ENCODE assay signal across 14 cellular contexts in genomic region chr11:75150879-75151278, GRCh38. TPM values are rescaled to one million over a fixed set of nuclear protein-coding genes. Genes with fewer than 3 reads are reported as not detected.
DNase-seq lines count a peak whose midpoint lies in the region; ATAC-seq, FAIRE-seq and TF ChIP-seq lines count a peak whose summit lies in the region.
"Had no signal": no experiment of that assay in that cellular context is flagged by ENCODE, and none has a peak within 500 bp of the region (broad histone marks: within the 10 kb centered on the region; RNA-seq: fewer than 3 reads in every experiment).

Gene SLCO2B1 (plus strand): TSS chr11:75151107. CDS start chr11:75151382, 275 bp downstream.

- H3F3A ChIP-seq in PC-9 (ENCODE audit: insufficient read depth, low read depth): no peaks in the 10 kb centered on the region

- peaks cover 4 to 7% of the 10 kb centered on the region in 2 donors for H3K4me1 ChIP-seq in neuronal stem cell (ENCODE audit: control insufficient read depth in 2 of 2, insufficient read depth in 1 of 2, low read depth in 1 of 2, low read length in 2 of 2)
- peaks cover 0 to 18% (median 2%) of the 10 kb centered on the region in 4 donors for H3K4me1 ChIP-seq in tibial nerve
- no peaks in the 10 kb centered on the region for H3K4me1 ChIP-seq in CD8-positive, alpha-beta memory T cell (ENCODE audit: insufficient read depth, low read length)
- H3K4me1 ChIP-seq in PC-9 (replicated peaks; ENCODE audit: insufficient read depth): no peaks in the 10 kb centered on the region

- no peak within 1 kb of the TSS for H3K9ac ChIP-seq in neuronal stem cell (ENCODE audit: low read depth, low read length, poor library complexity)

- DNase-seq in cerebellum (ENCODE audit: low spot score) (no peak), left ventricle myocardium superior (peak; percentile 66), neuronal stem cell (ENCODE audit: low spot score) (no peak), tibial nerve (ENCODE audit: low spot score in 2 of 2) (peak in 1 of 2 donors; percentile 36), PC-9 (no peak), GM12892 (ENCODE audit: insufficient read length) (no peak)
- DNase-seq in CD8-positive, alpha-beta memory T cell: no peak
- DNase-seq in activated CD4-positive, alpha-beta T cell treated with anti-CD3 and anti-CD28 coated beads, Interleukin-2, amount 50 U/mL, for 1 hour: no peak
- DNase-seq: activated CD4-positive, alpha-beta T cell treated with anti-CD3 and anti-CD28 coated beads for 4 hours; cortex of kidney; HCEC 1CT; NCI-H187 treated with DMSO at 0.1 percent for 48 hours; stimulated activated CD8-positive, alpha-beta memory T cell treated with anti-CD3 and anti-CD28 coated beads, Interleukin-4, amount 100 ng/mL, for 48 hours had no signal

- H2AK5ac ChIP-seq in neuronal stem cell (ENCODE audit: low read depth, low read length): no peak within 1 kb of the TSS

- H3K4me1 Mint-ChIP-seq in CD8-positive, alpha-beta memory T cell: no peaks in the 10 kb centered on the region

- H3K79me2 ChIP-seq in PC-9 (ENCODE audit: low read depth): no peaks in the 10 kb centered on the region

- no peak within 1 kb of the TSS for H3K4ac ChIP-seq in neuronal stem cell (ENCODE audit: low read length)

- ATAC-seq in left ventricle myocardium superior: peak; percentile 60

- CTCF ChIA-PET in CD8-positive, alpha-beta memory T cell (lab: Charles Lee): interaction anchor here (1.3 to 18.8 kb wide), 4 partner anchors 8 to 94 kb away, joined by 4 to 419 read pairs (median 35); partner anchors contain the start of gene TPBGL
- CTCF ChIA-PET in PC-9 (lab: Charles Lee): interaction anchor here (0.6 kb wide), 1 partner anchor 980 kb away, joined by 4 read pairs; the partner anchor contains the start of gene PPME1

- H3K27ac Mint-ChIP-seq in CD8-positive, alpha-beta memory T cell: peak within 1 kb of the TSS in 2 of 8 donors; percentile 35 to 80
- H3K27ac Mint-ChIP-seq: mesothelial cell of epicardium had no signal

- no CpG with 5 or more reads among the region's 4 CpGs for WGBS in neuronal stem cell (ENCODE audit: extremely low coverage in 2 of 2, insufficient read length in 2 of 2, insufficient replicate concordance in 1 of 2), 2 donors
- 51 to 61% methylated on average over 4 of the region's 4 CpGs for WGBS in tibial nerve, 2 donors

- no peak for FAIRE-seq in GM12892 (lab: Jason Lieb, UNC)

- H3K36me3 ChIP-seq in neuronal stem cell (replicated peaks in 1 of 2; ENCODE audit: control insufficient read depth in 2 of 2, insufficient read depth in 2 of 2, low read length in 2 of 2) (no peaks in the 10 kb centered on the region), tibial nerve (no peaks in the 10 kb centered on the region), PC-9 (ENCODE audit: low read depth) (no peaks in the 10 kb centered on the region)
- H3K36me3 ChIP-seq in CD8-positive, alpha-beta memory T cell (ENCODE audit: insufficient read depth, low read length): no peaks in the 10 kb centered on the region

- POLR2A ChIA-PET in CD8-positive, alpha-beta memory T cell (lab: Charles Lee): no interaction called here
- POLR2A ChIA-PET in PC-9 (lab: Charles Lee; ENCODE audit: unreplicated experiment): no interaction called here

- H3K27ac ChIP-seq in neuronal stem cell (replicated peaks; ENCODE audit: low read length) (no peak within 1 kb of the TSS), tibial nerve (peak within 1 kb of the TSS in 3 of 4 donors; percentile 52 to 70 (median 64)), PC-9 (no peak within 1 kb of the TSS)
- no peak within 1 kb of the TSS for H3K27ac ChIP-seq in CD8-positive, alpha-beta memory T cell (ENCODE audit: low read depth, low read length)

- H3K23ac ChIP-seq in neuronal stem cell (ENCODE audit: low read depth, low read length, poor library complexity): no peak within 1 kb of the TSS

- intact Hi-C loops in left ventricle myocardium superior (cut with micrococcal nuclease): loop anchor here (5.0 kb wide), 1 partner anchor 41 kb away; no protein-coding TSS in a partner anchor
- intact Hi-C loops in PC-9 (cut with micrococcal nuclease; ENCODE audit: unreplicated experiment): no loop called here

- H3K27me3 Mint-ChIP-seq in CD8-positive, alpha-beta memory T cell: peaks cover 7 to 21% of the 10 kb centered on the region in 2 donors

- TF ChIP-seq POLR2A in tibial nerve (IDR thresholded peaks at IDR 0.05): no peak
- TF ChIP-seq POLR2A in GM12892 (IDR thresholded peaks at IDR 0.05; ENCODE audit: low read depth, low read length): no peak

- no peak within 1 kb of the TSS for H3K14ac ChIP-seq in neuronal stem cell (ENCODE audit: low read length)

- H3K4me2 ChIP-seq in neuronal stem cell (ENCODE audit: insufficient read depth, low read length, poor library complexity, severe bottlenecking): no peak within 1 kb of the TSS
- no peak within 1 kb of the TSS for H3K4me2 ChIP-seq in PC-9

- H3K27me3 ChIP-seq in neuronal stem cell (ENCODE audit: control insufficient read depth in 3 of 3, insufficient read depth in 3 of 3, low read depth in 1 of 3, low read length in 3 of 3) (no peaks in the 10 kb centered on the region), tibial nerve (no peaks in the 10 kb centered on the region), PC-9 (ENCODE audit: insufficient read depth, low read depth) (peaks cover 68% of the 10 kb centered on the region)
- no peaks in the 10 kb centered on the region for H3K27me3 ChIP-seq in CD8-positive, alpha-beta memory T cell (ENCODE audit: insufficient read depth, low read length, poor library complexity, severe bottlenecking)

- peak within 1 kb of the TSS; percentile 60 for H2BK5ac ChIP-seq in neuronal stem cell (ENCODE audit: low read length)

- no peaks in the 10 kb centered on the region for H3K36me3 Mint-ChIP-seq in CD8-positive, alpha-beta memory T cell
- H3K36me3 Mint-ChIP-seq: mesothelial cell of epicardium had no signal

- H3K4me3 ChIP-seq in neuronal stem cell (ENCODE audit: low read length in 2 of 2) (no peak within 1 kb of the TSS), tibial nerve (peak within 1 kb of the TSS; percentile 11 to 45 (median 33)), PC-9 (no peak within 1 kb of the TSS)
- H3K4me3 ChIP-seq in CD8-positive, alpha-beta memory T cell (ENCODE audit: low read length): no peak within 1 kb of the TSS

- no peaks in the 10 kb centered on the region for H3K9me3 ChIP-seq in neuronal stem cell (replicated peaks in 1 of 2; ENCODE audit: control insufficient read depth in 2 of 2, insufficient read depth in 1 of 2, low read depth in 1 of 2, low read length in 2 of 2)
- no peaks in the 10 kb centered on the region for H3K9me3 ChIP-seq in tibial nerve
- no peaks in the 10 kb centered on the region for H3K9me3 ChIP-seq in CD8-positive, alpha-beta memory T cell (ENCODE audit: low read length)
- H3K9me3 ChIP-seq in PC-9 (ENCODE audit: insufficient read depth, low read depth): no peaks in the 10 kb centered on the region

- H2BK15ac ChIP-seq in neuronal stem cell (ENCODE audit: low read length): peak within 1 kb of the TSS; percentile 31

- H3K4me3 Mint-ChIP-seq in CD8-positive, alpha-beta memory T cell: no peak within 1 kb of the TSS
- H3K4me3 Mint-ChIP-seq: mesothelial cell of epicardium had no signal

- TF ChIP-seq CTCF in tibial nerve (IDR thresholded peaks at IDR 0.05) (no peak), PC-9 (conservative IDR thresholded peaks at IDR 0.05) (no peak)

- no peak within 1 kb of the TSS for H2BK120ac ChIP-seq in neuronal stem cell (ENCODE audit: low read depth, low read length)

- H2BK12ac ChIP-seq in neuronal stem cell (ENCODE audit: low read length): no peak within 1 kb of the TSS

- no peak for TF ChIP-seq EP300 in tibial nerve (IDR thresholded peaks at IDR 0.05)

- H4K91ac ChIP-seq in neuronal stem cell (ENCODE audit: low read depth, low read length, poor library complexity): no peak within 1 kb of the TSS

- no peak within 1 kb of the TSS for H2AFZ ChIP-seq in neuronal stem cell (ENCODE audit: low read length)
- H2AFZ ChIP-seq in PC-9: no peak within 1 kb of the TSS

- no peaks in the 10 kb centered on the region for H4K20me1 ChIP-seq in PC-9 (ENCODE audit: insufficient read depth)

- no peaks in the 10 kb centered on the region for H3K9me3 Mint-ChIP-seq in CD8-positive, alpha-beta memory T cell
- H3K9me3 Mint-ChIP-seq: mesothelial cell of epicardium had no signal

- no peak within 1 kb of the TSS for H3K18ac ChIP-seq in neuronal stem cell (ENCODE audit: low read length)

- no peak within 1 kb of the TSS for H4K8ac ChIP-seq in neuronal stem cell (ENCODE audit: low read depth, low read length)

- H3K79me1 ChIP-seq in neuronal stem cell (ENCODE audit: low read depth, low read length): no peaks in the 10 kb centered on the region

- BruUV-seq in PC-9 (replicated peaks; lab: Mats Ljungman, UMichigan): no TSS peak

- no peaks in the 10 kb centered on the region for H3K9me2 ChIP-seq in PC-9 (ENCODE audit: insufficient read depth)

RNA-seq across cellular contexts. Expression of gene SLCO2B1, which starts in this region (rescaled TPM):
- total RNA-seq in cerebellum (16.2 TPM), left ventricle myocardium superior (30.1 TPM), tibial nerve (100 to 1,000 TPM in 1 of 4 donors, 10 to 100 TPM in 3; 50.4 to 160 (median 66.3) TPM), PC-9 (2021) (1.3 TPM in 1 of 2 replicates, not detected in the other)
- not detected for polyA plus RNA-seq in neuronal stem cell (2013, experiment 1 of 2)
- not detected for polyA plus RNA-seq in neuronal stem cell (2013, experiment 2 of 2)
- total RNA-seq in CD8-positive, alpha-beta memory T cell: 1 to 10 TPM in 1 of 2 experiments, under 1 TPM in 1; 0.98 to 1.3 TPM
- polyA plus RNA-seq in CD8-positive, alpha-beta memory T cell: not detected
- 2.0 TPM for polyA plus RNA-seq in GM12892 (2012; ENCODE audit: missing spikeins)
- total RNA-seq: mesothelial cell of epicardium had no signal

Comparison
In these comparisons a context has a peak if more than half of its experiments do, and no peak if none do; other contexts are left out.
1. H3K27ac ChIP-seq: peak in tibial nerve (3 of 4); none in neuronal stem cell (single experiment), CD8-positive, alpha-beta memory T cell (single experiment) and PC-9 (single experiment).
2. H3K4me3 ChIP-seq: peak in tibial nerve (4 of 4); none in neuronal stem cell (0 of 2), CD8-positive, alpha-beta memory T cell (single experiment) and PC-9 (single experiment).